29 cellular contexts compared by ENCODE assay signal in genomic region chr14:105080161-105080560, GRCh38. TPM values are rescaled to one million over a fixed set of nuclear protein-coding genes. Genes with fewer than 3 reads are reported as not detected.
DNase-seq lines count a peak whose midpoint lies in the region; ATAC-seq, FAIRE-seq and TF ChIP-seq lines count a peak whose summit lies in the region.
"Had no signal": no experiment of that assay in that cellular context is flagged by ENCODE, and none has a peak within 500 bp of the region (broad histone marks: within the 10 kb centered on the region; RNA-seq: fewer than 3 reads in every experiment).

No MANE protein-coding gene starts in this region.

- no CpG with 5 or more reads among the region's 17 CpGs for WGBS in trophoblast cell (ENCODE audit: extremely low coverage, insufficient coverage, insufficient read length)

- H3K27ac Mint-ChIP-seq in stimulated activated naive CD8-positive, alpha-beta T cell treated with anti-CD3 and anti-CD28 coated beads, Interleukin-15, Interleukin-2, amounts not matched to agents 100 ng/mL and 50 ng/mL, for 24 hours, result peak overlapping the region; percentile 61
- H3K27ac Mint-ChIP-seq in stimulated activated naive CD8-positive, alpha-beta T cell treated with anti-CD3 and anti-CD28 coated beads, Interleukin-15, amount 100 ng/mL, for 72 hours, result no peak overlapping the region
- H3K27ac Mint-ChIP-seq in astrocyte (ENCODE audit: unreplicated experiment), result peak overlapping the region; percentile 59
- no peak overlapping the region for H3K27ac Mint-ChIP-seq in activated CD4-positive, alpha-beta memory T cell treated with anti-CD3 and anti-CD28 coated beads, Interleukin-2, amount 10 ng/mL, durations not matched to agents 7 days and 5 days

- no peak for FAIRE-seq in astrocyte (lab: Jason Lieb, UNC)
- FAIRE-seq: GM12891, HepG2, K562, RCC 7860 had no signal

- H3K4me2 ChIP-seq in astrocyte (ENCODE audit: low read length) (no peak overlapping the region), trophoblast cell (ENCODE audit: low read length) (no peak overlapping the region)

- no peak overlapping the region for H3K4me3 Mint-ChIP-seq in stimulated activated naive CD8-positive, alpha-beta T cell treated with anti-CD3 and anti-CD28 coated beads, Interleukin-15, Interleukin-2, amounts not matched to agents 100 ng/mL and 50 ng/mL, for 24 hours
- no peak overlapping the region for H3K4me3 Mint-ChIP-seq in stimulated activated naive CD8-positive, alpha-beta T cell treated with anti-CD3 and anti-CD28 coated beads, Interleukin-15, amount 100 ng/mL, for 72 hours
- H3K4me3 Mint-ChIP-seq in astrocyte (ENCODE audit: unreplicated experiment), result no peak overlapping the region
- no peak overlapping the region for H3K4me3 Mint-ChIP-seq in activated CD4-positive, alpha-beta memory T cell treated with anti-CD3 and anti-CD28 coated beads, Interleukin-2, amount 10 ng/mL, durations not matched to agents 7 days and 5 days
- H3K4me3 Mint-ChIP-seq: CD4-positive, CD25-positive, alpha-beta regulatory T cell had no signal

- H3K9ac ChIP-seq in astrocyte (ENCODE audit: low read length) (no peak overlapping the region), trophoblast cell (ENCODE audit: low read length) (no peak overlapping the region)
- H3K9ac ChIP-seq: GM23248 had no signal

- H4K12ac ChIP-seq in trophoblast cell (ENCODE audit: low read depth, low read length), result no peak overlapping the region

- no peak overlapping the region for H4K91ac ChIP-seq in trophoblast cell (ENCODE audit: low read depth, low read length)

- H3K27me3 ChIP-seq in astrocyte (ENCODE audit: insufficient read depth, low read length) (no peaks in the 10 kb centered on the region), trophoblast cell (ENCODE audit: insufficient read depth, low read length) (no peaks in the 10 kb centered on the region)

- H3K18ac ChIP-seq in trophoblast cell (ENCODE audit: low read length), result no peak overlapping the region

- H3K4me1 ChIP-seq in astrocyte (ENCODE audit: insufficient read depth, low read length), result peaks cover 5% of the 10 kb centered on the region
- peaks cover 0 to 10% of the 10 kb centered on the region in 2 experiments for H3K4me1 ChIP-seq in trophoblast cell (ENCODE audit: control insufficient read depth in 1 of 2, insufficient read depth in 2 of 2, low read length in 2 of 2)
- H3K4me1 ChIP-seq: HAP-1 had no signal

- H3K4me3 ChIP-seq in astrocyte (ENCODE audit: insufficient read depth, low read depth, low read length) (no peak overlapping the region), trophoblast cell (ENCODE audit: low read depth, low read length) (no peak overlapping the region)
- H3K4me3 ChIP-seq: GM23248, HAP-1, K562 had no signal

- H3K4me1 Mint-ChIP-seq in stimulated activated naive CD8-positive, alpha-beta T cell treated with anti-CD3 and anti-CD28 coated beads, Interleukin-15, Interleukin-2, amounts not matched to agents 100 ng/mL and 50 ng/mL, for 24 hours (ENCODE audit: low read depth), result peaks cover 26% of the 10 kb centered on the region
- peaks cover 32% of the 10 kb centered on the region for H3K4me1 Mint-ChIP-seq in stimulated activated naive CD8-positive, alpha-beta T cell treated with anti-CD3 and anti-CD28 coated beads, Interleukin-15, amount 100 ng/mL, for 72 hours
- H3K4me1 Mint-ChIP-seq in astrocyte (ENCODE audit: low read depth, unreplicated experiment), result no peaks in the 10 kb centered on the region
- peaks cover 27% of the 10 kb centered on the region for H3K4me1 Mint-ChIP-seq in activated CD4-positive, alpha-beta memory T cell treated with anti-CD3 and anti-CD28 coated beads, Interleukin-2, amount 10 ng/mL, durations not matched to agents 7 days and 5 days

- H4K8ac ChIP-seq in trophoblast cell (ENCODE audit: low read depth, low read length), result no peak overlapping the region

- no peak overlapping the region for H2BK5ac ChIP-seq in trophoblast cell (ENCODE audit: low read depth, low read length, poor library complexity)

- H3K27ac ChIP-seq in astrocyte (ENCODE audit: low read depth, low read length) (no peak overlapping the region), trophoblast cell (ENCODE audit: low read depth, low read length) (no peak overlapping the region)
- H3K27ac ChIP-seq: GM23248, HL-60 had no signal

- H3K14ac ChIP-seq in trophoblast cell (ENCODE audit: low read length), result no peak overlapping the region

- H3K9me3 ChIP-seq in astrocyte (ENCODE audit: insufficient read depth, low read depth, low read length) (no peaks in the 10 kb centered on the region), trophoblast cell (ENCODE audit: insufficient read depth, low read depth, low read length) (no peaks in the 10 kb centered on the region)
- H3K9me3 ChIP-seq: HAP-1 had no signal

- H3K36me3 Mint-ChIP-seq in stimulated activated naive CD8-positive, alpha-beta T cell treated with anti-CD3 and anti-CD28 coated beads, Interleukin-15, Interleukin-2, amounts not matched to agents 100 ng/mL and 50 ng/mL, for 24 hours (ENCODE audit: low read depth), result no peaks in the 10 kb centered on the region
- no peaks in the 10 kb centered on the region for H3K36me3 Mint-ChIP-seq in astrocyte (ENCODE audit: low read depth, unreplicated experiment)
- H3K36me3 Mint-ChIP-seq in activated CD4-positive, alpha-beta memory T cell treated with anti-CD3 and anti-CD28 coated beads, Interleukin-2, amount 10 ng/mL, durations not matched to agents 7 days and 5 days (ENCODE audit: low read depth), result no peaks in the 10 kb centered on the region
- H3K36me3 Mint-ChIP-seq: CD4-positive, CD25-positive, alpha-beta regulatory T cell had no signal

- no peak overlapping the region for H3K4ac ChIP-seq in trophoblast cell (ENCODE audit: low read depth, low read length)

- no peaks in the 10 kb centered on the region for H3K27me3 Mint-ChIP-seq in stimulated activated naive CD8-positive, alpha-beta T cell treated with anti-CD3 and anti-CD28 coated beads, Interleukin-15, Interleukin-2, amounts not matched to agents 100 ng/mL and 50 ng/mL, for 24 hours
- no peaks in the 10 kb centered on the region for H3K27me3 Mint-ChIP-seq in stimulated activated naive CD8-positive, alpha-beta T cell treated with anti-CD3 and anti-CD28 coated beads, Interleukin-15, amount 100 ng/mL, for 72 hours
- peaks cover 23% of the 10 kb centered on the region for H3K27me3 Mint-ChIP-seq in astrocyte (ENCODE audit: low read depth, unreplicated experiment)
- peaks cover 10% of the 10 kb centered on the region for H3K27me3 Mint-ChIP-seq in activated CD4-positive, alpha-beta memory T cell treated with anti-CD3 and anti-CD28 coated beads, Interleukin-2, amount 10 ng/mL, durations not matched to agents 7 days and 5 days

- no peaks in the 10 kb centered on the region for H3K9me3 Mint-ChIP-seq in stimulated activated naive CD8-positive, alpha-beta T cell treated with anti-CD3 and anti-CD28 coated beads, Interleukin-15, Interleukin-2, amounts not matched to agents 100 ng/mL and 50 ng/mL, for 24 hours
- peaks cover 0 to 12% of the 10 kb centered on the region in 2 donors for H3K9me3 Mint-ChIP-seq in stimulated activated naive CD8-positive, alpha-beta T cell treated with anti-CD3 and anti-CD28 coated beads, Interleukin-15, amount 100 ng/mL, for 72 hours
- peaks cover 2% of the 10 kb centered on the region for H3K9me3 Mint-ChIP-seq in astrocyte (ENCODE audit: unreplicated experiment)
- no peaks in the 10 kb centered on the region for H3K9me3 Mint-ChIP-seq in activated CD4-positive, alpha-beta memory T cell treated with anti-CD3 and anti-CD28 coated beads, Interleukin-2, amount 10 ng/mL, durations not matched to agents 7 days and 5 days

- H4K20me1 ChIP-seq in astrocyte (ENCODE audit: insufficient read depth, low read length), result peaks cover 16% of the 10 kb centered on the region

- H2AK5ac ChIP-seq in trophoblast cell (ENCODE audit: low read length), result no peak overlapping the region

- CTCF ChIA-PET in activated CD4-positive, alpha-beta memory T cell treated with anti-CD3 and anti-CD28 coated beads, Interleukin-2, amount 10 ng/mL, durations not matched to agents 7 days and 5 days (lab: Charles Lee), result interaction anchor here (0.8 to 1.1 kb wide), 2 partner anchors 10 to 35 kb away, joined by 3 read pairs; no protein-coding TSS in a partner anchor

- H2AFZ ChIP-seq in astrocyte (ENCODE audit: low read depth, low read length) (no peak overlapping the region), trophoblast cell (ENCODE audit: insufficient read depth, low read length, poor library complexity) (no peak overlapping the region)
- H2AFZ ChIP-seq: GM23248 had no signal

- no peak for ATAC-seq in stimulated activated naive CD8-positive, alpha-beta T cell treated with anti-CD3 and anti-CD28 coated beads, Interleukin-15, amount 100 ng/mL, for 72 hours
- no peak for ATAC-seq in HG03378 (IDR thresholded peaks at IDR 0.05; ENCODE audit: unreplicated experiment)
- ATAC-seq: HepG2, K562 had no signal

- H2BK12ac ChIP-seq in trophoblast cell (ENCODE audit: low read length), result no peak overlapping the region

- no peak for DNase-seq in stimulated activated naive CD8-positive, alpha-beta T cell treated with anti-CD3 and anti-CD28 coated beads, Interleukin-15, amount 100 ng/mL, for 72 hours
- DNase-seq in astrocyte (ENCODE audit: low read depth), result no peak
- peak; percentile 59 to 69 for DNase-seq in trophoblast cell
- DNase-seq in activated CD4-positive, alpha-beta memory T cell treated with anti-CD3 and anti-CD28 coated beads, Interleukin-2, amount 10 ng/mL, durations not matched to agents 7 days and 5 days, result no peak
- DNase-seq in NCI-H2227 (lab: John Stamatoyannopoulos, UW; ENCODE audit: unreplicated experiment), result no peak
- DNase-seq: CD4-positive, CD25-positive, alpha-beta regulatory T cell; DMS79 treated with DMSO at 0.1 percent for 48 hours; GM23248; MM.1S; NCI-H1048; NCI-H1417 treated with DMSO at 0.1 percent for 48 hours; NCI-H1930; NCI-H345; NCI-H526; OCI-M1; Right ventricle myocardium superior; SW 1271 had no signal

- POLR2A ChIA-PET in activated CD4-positive, alpha-beta memory T cell treated with anti-CD3 and anti-CD28 coated beads, Interleukin-2, amount 10 ng/mL, durations not matched to agents 7 days and 5 days (lab: Charles Lee), result interaction anchor here (1.1 kb wide), 1 partner anchor 15 kb away, joined by 6 read pairs; the partner anchor contains the start of gene GPR132

- H2BK120ac ChIP-seq in trophoblast cell (ENCODE audit: insufficient read depth, low read length, poor library complexity), result no peak overlapping the region

- H3K79me2 ChIP-seq in astrocyte (ENCODE audit: insufficient read depth, low read length) (no peaks in the 10 kb centered on the region), trophoblast cell (ENCODE audit: control insufficient read depth, insufficient read depth, low read length, poor library complexity) (no peaks in the 10 kb centered on the region)

- TF ChIP-seq CTCF in astrocyte (IDR thresholded peaks at IDR 0.05; ENCODE audit: insufficient read depth, low read depth, low read length), result no peak

- no peaks in the 10 kb centered on the region for H3K36me3 ChIP-seq in astrocyte (ENCODE audit: insufficient read depth, low read length)
- no peaks in the 10 kb centered on the region for H3K36me3 ChIP-seq in trophoblast cell (ENCODE audit: control insufficient read depth in 1 of 2, insufficient read depth in 2 of 2, low read length in 2 of 2)
- H3K36me3 ChIP-seq: HAP-1 had no signal

- H3K79me1 ChIP-seq in trophoblast cell (ENCODE audit: low read length), result no peaks in the 10 kb centered on the region

- no peak overlapping the region for H3K23ac ChIP-seq in trophoblast cell (ENCODE audit: low read length)

RNA-seq across cellular contexts. Expression of gene GPR132, which starts 14.9 kb away (rescaled TPM):
- 1.7 and 2.2 TPM in 2 replicates for total RNA-seq in astrocyte
- 0.04 and 0.10 TPM in 2 replicates for polyA plus RNA-seq in trophoblast cell (2013)
- 10 to 100 TPM; 51.2 to 51.4 TPM for total RNA-seq in activated CD4-positive, alpha-beta memory T cell treated with anti-CD3 and anti-CD28 coated beads, Interleukin-2, amount 10 ng/mL, durations not matched to agents 7 days and 5 days
- total RNA-seq: A673, GM23248, HepG2, HT-29, LHCN-M2, SK-MEL-5 had no signal
- polyA plus RNA-seq: GM23248, HepG2 had no signal

RNA-seq across cellular contexts. Expression of gene CDCA4, which starts 59.3 kb away (rescaled TPM):
- 8.7 and 11.3 TPM in 2 replicates for total RNA-seq in astrocyte
- 16.8 and 18.1 TPM in 2 replicates for polyA plus RNA-seq in trophoblast cell (2013)
- total RNA-seq in activated CD4-positive, alpha-beta memory T cell treated with anti-CD3 and anti-CD28 coated beads, Interleukin-2, amount 10 ng/mL, durations not matched to agents 7 days and 5 days, result 10 to 100 TPM; 57.1 to 57.5 TPM

Comparison
In these comparisons a context has a peak if more than half of its experiments do, and no peak if none do; other contexts are left out.
1. H3K27ac Mint-ChIP-seq: peak in stimulated activated naive CD8-positive, alpha-beta T cell treated with anti-CD3 and anti-CD28 coated beads, Interleukin-15, Interleukin-2, amounts not matched to agents 100 ng/mL and 50 ng/mL, for 24 hours (single experiment) and astrocyte (single experiment); none in stimulated activated naive CD8-positive, alpha-beta T cell treated with anti-CD3 and anti-CD28 coated beads, Interleukin-15, amount 100 ng/mL, for 72 hours (0 of 2) and activated CD4-positive, alpha-beta memory T cell treated with anti-CD3 and anti-CD28 coated beads, Interleukin-2, amount 10 ng/mL, durations not matched to agents 7 days and 5 days (single experiment).
2. DNase-seq: peak in trophoblast cell (2 of 2); none in stimulated activated naive CD8-positive, alpha-beta T cell treated with anti-CD3 and anti-CD28 coated beads, Interleukin-15, amount 100 ng/mL, for 72 hours (0 of 2), astrocyte (single experiment), activated CD4-positive, alpha-beta memory T cell treated with anti-CD3 and anti-CD28 coated beads, Interleukin-2, amount 10 ng/mL, durations not matched to agents 7 days and 5 days (single experiment) and NCI-H2227 (single experiment).
3. RNA of gene GPR132, which starts 14.9 kb away (total RNA-seq): 51.2 to 51.4 TPM in activated CD4-positive, alpha-beta memory T cell treated with anti-CD3 and anti-CD28 coated beads, Interleukin-2, amount 10 ng/mL, durations not matched to agents 7 days and 5 days; 1.7 to 2.2 TPM in astrocyte; every median in the first group is over 10 times any median in the second.